In the genomic region with DNA sequence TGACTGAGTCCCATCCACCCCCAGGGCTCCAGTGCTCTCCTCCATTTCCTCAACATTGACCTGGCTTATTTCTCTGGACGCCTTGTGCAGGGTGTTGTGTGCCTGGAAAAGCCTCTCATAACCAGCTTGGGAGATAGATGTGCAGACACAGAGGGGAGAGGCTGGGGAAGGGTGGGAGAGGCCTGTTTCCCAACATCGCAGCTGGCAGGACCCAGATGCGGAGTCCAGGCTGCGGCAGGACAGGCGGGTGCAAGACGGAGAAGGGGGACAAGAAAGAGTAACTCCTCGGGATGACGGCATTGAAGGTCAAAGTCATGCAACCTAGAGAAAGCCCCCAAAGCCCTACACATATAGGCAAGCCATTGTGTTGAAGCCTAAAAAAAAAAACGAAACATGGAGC, we compare ENCODE assay signal across 22 cellular contexts. TPM values are rescaled to one million over a fixed set of nuclear protein-coding genes. Genes with fewer than 3 reads are reported as not detected.
DNase-seq lines count a peak whose midpoint lies in the region; ATAC-seq and TF ChIP-seq lines count a peak whose summit lies in the region.
"Had no signal": no experiment of that assay in that cellular context is flagged by ENCODE, and none has a peak within 500 bp of the region (broad histone marks: within the 10 kb centered on the region; RNA-seq: fewer than 3 reads in every experiment).

No MANE protein-coding gene starts in this region.

- H2BK12ac ChIP-seq in H9 (ENCODE audit: insufficient read length, low read depth, low read length), result no peak overlapping the region

- H3T11ph ChIP-seq in H9 (ENCODE audit: low read length), result no peak overlapping the region

- no peak overlapping the region for H3K56ac ChIP-seq in H9 (ENCODE audit: insufficient read length, low read depth, low read length)

- H3K27me3 Mint-ChIP-seq in activated naive CD8-positive, alpha-beta T cell treated with anti-CD3 and anti-CD28 coated beads, Interleukin-2, amount 10 ng/mL, durations not matched to agents 7 days and 5 days, result no peaks in the 10 kb centered on the region
- H3K27me3 Mint-ChIP-seq in activated naive CD8-positive, alpha-beta T cell treated with anti-CD3 and anti-CD28 coated beads for 36 hours, result no peaks in the 10 kb centered on the region
- H3K27me3 Mint-ChIP-seq in H9 (ENCODE audit: low read depth), result peaks cover 5% of the 10 kb centered on the region; the same call in 1 of the 2 replicates
- H3K27me3 Mint-ChIP-seq: CD4-positive, CD25-positive, alpha-beta regulatory T cell had no signal

- H3K4me3 ChIP-seq in colonic mucosa (no peak overlapping the region), testis (no peak overlapping the region)
- H3K4me3 ChIP-seq: PC-9, SJSA1 had no signal

- no peak for ATAC-seq in activated naive CD8-positive, alpha-beta T cell treated with anti-CD3 and anti-CD28 coated beads, Interleukin-2, amount 10 ng/mL, durations not matched to agents 7 days and 5 days (ENCODE audit: low read depth)

- no peak for TF ChIP-seq POLR2A in testis (IDR thresholded peaks at IDR 0.05)

- no peaks in the 10 kb centered on the region for H3K27me3 ChIP-seq in H9 (ENCODE audit: insufficient read depth, low read length)
- H3K27me3 ChIP-seq in colonic mucosa, result no peaks in the 10 kb centered on the region
- no peaks in the 10 kb centered on the region for H3K27me3 ChIP-seq in testis
- H3K27me3 ChIP-seq: BE2C, SJSA1 had no signal

- H2BK120ac ChIP-seq in H9 (ENCODE audit: low read depth, low read length, poor library complexity, severe bottlenecking), result no peak overlapping the region

- H3K79me1 ChIP-seq in H9 (ENCODE audit: insufficient read depth, low read depth, low read length, poor library complexity, severe bottlenecking), result no peaks in the 10 kb centered on the region

- POLR2A ChIA-PET in activated naive CD8-positive, alpha-beta T cell treated with anti-CD3 and anti-CD28 coated beads, Interleukin-2, amount 10 ng/mL, durations not matched to agents 7 days and 5 days (lab: Charles Lee), result no interaction called here

- H2AFZ ChIP-seq in H9 (ENCODE audit: low read length), result no peak overlapping the region
- H2AFZ ChIP-seq: PC-9 had no signal

- H4K5ac ChIP-seq in H9 (ENCODE audit: insufficient read length, low read depth, low read length), result no peak overlapping the region

- no peak overlapping the region for H3K4ac ChIP-seq in H9 (ENCODE audit: low read depth, low read length)

- H3K4me1 ChIP-seq in H9 (ENCODE audit: insufficient read depth, low read length), result no peaks in the 10 kb centered on the region
- H3K4me1 ChIP-seq in colonic mucosa, result no peaks in the 10 kb centered on the region
- H3K4me1 ChIP-seq in testis, result no peaks in the 10 kb centered on the region

- H3K18ac ChIP-seq in H9 (ENCODE audit: insufficient read length, low read depth, low read length), result no peak overlapping the region

- no peak overlapping the region for H2BK20ac ChIP-seq in H9 (ENCODE audit: low read depth, low read length, poor library complexity, severe bottlenecking)

- no CpG with 5 or more reads among the region's 9 CpGs for WGBS in H9 (ENCODE audit: extremely low coverage, insufficient read length, low lambda C conversion rate)
- 88% methylated on average over 9 of the region's 9 CpGs for WGBS in testis, 2 donors

- H3K27ac ChIP-seq in H9 (ENCODE audit: insufficient read length, low read depth, low read length), result no peak overlapping the region
- H3K27ac ChIP-seq in colonic mucosa, result no peak overlapping the region
- H3K27ac ChIP-seq in testis, result no peak overlapping the region
- H3K27ac ChIP-seq: PC-9, RWPE1, SJSA1 had no signal

- H3K9me3 ChIP-seq in H9 (ENCODE audit: control insufficient read depth, low read depth, low read length) (no peaks in the 10 kb centered on the region), colonic mucosa (no peaks in the 10 kb centered on the region), testis (no peaks in the 10 kb centered on the region)
- H3K9me3 ChIP-seq: BE2C, SJSA1 had no signal

- no peak overlapping the region for H2BK15ac ChIP-seq in H9 (ENCODE audit: low read depth, low read length)

- no peaks in the 10 kb centered on the region for H4K20me1 ChIP-seq in H9 (ENCODE audit: control insufficient read depth, insufficient read depth, insufficient read length)

- no peak overlapping the region for H3K14ac ChIP-seq in H9 (ENCODE audit: insufficient read depth, low read length)

- intact Hi-C loops in colonic mucosa (cut with DNase I), result no loop called here
- intact Hi-C loops in posterior vena cava (cut with DNase I), result no loop called here
- intact Hi-C loops in testis (cut with DNase I; ENCODE audit: low total_unique reads), result no loop called here

- H3K4me3 Mint-ChIP-seq in activated naive CD8-positive, alpha-beta T cell treated with anti-CD3 and anti-CD28 coated beads, Interleukin-2, amount 10 ng/mL, durations not matched to agents 7 days and 5 days, result no peak overlapping the region
- no peak overlapping the region for H3K4me3 Mint-ChIP-seq in activated naive CD8-positive, alpha-beta T cell treated with anti-CD3 and anti-CD28 coated beads for 36 hours
- no peak overlapping the region for H3K4me3 Mint-ChIP-seq in H9
- H3K4me3 Mint-ChIP-seq: CD4-positive, CD25-positive, alpha-beta regulatory T cell; HFFc6 had no signal

- no peak for TF ChIP-seq CTCF in H9 (conservative IDR thresholded peaks at IDR 0.05)
- TF ChIP-seq CTCF in colonic mucosa (IDR thresholded peaks at IDR 0.05), result no peak
- TF ChIP-seq CTCF in testis (IDR thresholded peaks at IDR 0.05), result no peak

- H3K4me2 ChIP-seq in H9 (ENCODE audit: insufficient read depth, insufficient read length, low read length), result no peak overlapping the region
- H3K4me2 ChIP-seq: PC-9 had no signal

- H2BK5ac ChIP-seq in H9 (ENCODE audit: insufficient read length, low read length), result no peak overlapping the region

- no peak overlapping the region for H4K91ac ChIP-seq in H9 (ENCODE audit: insufficient read length, low read depth, low read length)

- H3K9ac ChIP-seq in H9 (ENCODE audit: extremely low read depth, insufficient read length, low read length) (no peak overlapping the region), colonic mucosa (ENCODE audit: low read depth in 2 of 2, low read length in 2 of 2) (no peak overlapping the region)

- peak; percentile 9 for DNase-seq in activated naive CD8-positive, alpha-beta T cell treated with anti-CD3 and anti-CD28 coated beads, Interleukin-2, amount 10 ng/mL, durations not matched to agents 7 days and 5 days
- no peak for DNase-seq in activated naive CD8-positive, alpha-beta T cell treated with anti-CD3 and anti-CD28 coated beads for 36 hours
- DNase-seq in H9, result peak; percentile 10
- peak; percentile 5 for DNase-seq in colonic mucosa
- DNase-seq in posterior vena cava (ENCODE audit: low spot score), result peak; percentile 29
- DNase-seq in NCI-H226, result no peak
- no peak for DNase-seq in NCI-H2171 (lab: John Stamatoyannopoulos, UW)
- DNase-seq in testis, result no peak
- DNase-seq: BE2C; CD4-positive, CD25-positive, alpha-beta regulatory T cell; COR-L47; DMS79; HFFc6; NCI-H1092; NCI-H1436; NCI-H187 treated with DMSO at 0.1 percent for 48 hours; NCI-H2107; NCI-H510A had no signal

- no peak overlapping the region for H2AK5ac ChIP-seq in H9 (ENCODE audit: insufficient read length, low read length)

- no peaks in the 10 kb centered on the region for H3K9me3 Mint-ChIP-seq in activated naive CD8-positive, alpha-beta T cell treated with anti-CD3 and anti-CD28 coated beads, Interleukin-2, amount 10 ng/mL, durations not matched to agents 7 days and 5 days
- H3K9me3 Mint-ChIP-seq in activated naive CD8-positive, alpha-beta T cell treated with anti-CD3 and anti-CD28 coated beads for 36 hours, result peaks cover 2% of the 10 kb centered on the region
- no peaks in the 10 kb centered on the region; a peak in 3 of 5 replicates for H3K9me3 Mint-ChIP-seq in H9

- no peak overlapping the region for H4K8ac ChIP-seq in H9 (replicated peaks; ENCODE audit: insufficient read length, low read depth, low read length)

- H3K4me1 Mint-ChIP-seq in activated naive CD8-positive, alpha-beta T cell treated with anti-CD3 and anti-CD28 coated beads, Interleukin-2, amount 10 ng/mL, durations not matched to agents 7 days and 5 days, result peaks cover 6% of the 10 kb centered on the region
- peaks cover 12% of the 10 kb centered on the region for H3K4me1 Mint-ChIP-seq in activated naive CD8-positive, alpha-beta T cell treated with anti-CD3 and anti-CD28 coated beads for 36 hours
- H3K4me1 Mint-ChIP-seq in H9, result peaks cover 7 to 10% of the 10 kb centered on the region in 2 experiments; a peak in 1 of 4 replicates

- no peaks in the 10 kb centered on the region for H3K36me3 ChIP-seq in colonic mucosa
- H3K36me3 ChIP-seq in testis (ENCODE audit: low read depth, missing control alignments), result no peaks in the 10 kb centered on the region
- H3K36me3 ChIP-seq: BE2C, SJSA1 had no signal

- no peaks in the 10 kb centered on the region for H3K79me2 ChIP-seq in H9 (ENCODE audit: insufficient read depth, low read length)

- no peak overlapping the region for H3K23ac ChIP-seq in H9 (ENCODE audit: insufficient read length, low read depth, low read length)

- no peaks in the 10 kb centered on the region for H3K23me2 ChIP-seq in H9 (ENCODE audit: insufficient read length, low read depth, low read length, poor library complexity, severe bottlenecking)

- H3K27ac Mint-ChIP-seq in activated naive CD8-positive, alpha-beta T cell treated with anti-CD3 and anti-CD28 coated beads, Interleukin-2, amount 10 ng/mL, durations not matched to agents 7 days and 5 days, result no peak overlapping the region
- H3K27ac Mint-ChIP-seq in activated naive CD8-positive, alpha-beta T cell treated with anti-CD3 and anti-CD28 coated beads for 36 hours, result no peak overlapping the region
- H3K27ac Mint-ChIP-seq in H9, result no peak overlapping the region
- H3K27ac Mint-ChIP-seq: HFFc6 had no signal

- H3K36me3 Mint-ChIP-seq in activated naive CD8-positive, alpha-beta T cell treated with anti-CD3 and anti-CD28 coated beads, Interleukin-2, amount 10 ng/mL, durations not matched to agents 7 days and 5 days, result peaks cover 16% of the 10 kb centered on the region
- H3K36me3 Mint-ChIP-seq in activated naive CD8-positive, alpha-beta T cell treated with anti-CD3 and anti-CD28 coated beads for 36 hours, result peaks cover 18% of the 10 kb centered on the region
- no peaks in the 10 kb centered on the region for H3K36me3 Mint-ChIP-seq in H9 (ENCODE audit: insufficient read depth in 1 of 3, low read depth in 3 of 3)

RNA-seq across cellular contexts. Expression of a gene that starts 54.1 kb away (rescaled TPM):
- not detected for total RNA-seq in activated naive CD8-positive, alpha-beta T cell treated with anti-CD3 and anti-CD28 coated beads, Interleukin-2, amount 10 ng/mL, durations not matched to agents 7 days and 5 days
- total RNA-seq in activated naive CD8-positive, alpha-beta T cell treated with anti-CD3 and anti-CD28 coated beads for 36 hours, result not detected
- total RNA-seq in H9 (2021), result not detected in 2 replicates
- not detected for total RNA-seq in colonic mucosa
- total RNA-seq in posterior vena cava, result not detected
- total RNA-seq in testis, result 10 to 100 TPM; 10.7 to 26.5 TPM
- 23.7 TPM for polyA plus RNA-seq in testis (ENCODE audit: insufficient read depth, low read depth, low replicate concordance)
- total RNA-seq: A673; CD4-positive, CD25-positive, alpha-beta regulatory T cell; HFFc6; SJSA1 had no signal

Comparison
In these comparisons a context has a peak if more than half of its experiments do, and no peak if none do; other contexts are left out.
1. DNase-seq: peak in activated naive CD8-positive, alpha-beta T cell treated with anti-CD3 and anti-CD28 coated beads, Interleukin-2, amount 10 ng/mL, durations not matched to agents 7 days and 5 days (single experiment), H9 (single experiment), colonic mucosa (single experiment) and posterior vena cava (single experiment); none in activated naive CD8-positive, alpha-beta T cell treated with anti-CD3 and anti-CD28 coated beads for 36 hours (single experiment), NCI-H226 (single experiment), NCI-H2171 (single experiment) and testis (single experiment).
2. RNA of a gene that starts 54.1 kb away (total RNA-seq): 10.7 to 26.5 TPM in testis; not detected in activated naive CD8-positive, alpha-beta T cell treated with anti-CD3 and anti-CD28 coated beads, Interleukin-2, amount 10 ng/mL, durations not matched to agents 7 days and 5 days, not detected in posterior vena cava, not detected in activated naive CD8-positive, alpha-beta T cell treated with anti-CD3 and anti-CD28 coated beads for 36 hours, not detected in H9 and not detected in colonic mucosa; every median in the first group is over 4 times any median in the second.